In genomic region chr20:17612287-17612974, GRCh38 we compare ENCODE assay signal across 8 cellular contexts. TPM values are rescaled to one million over a fixed set of nuclear protein-coding genes. Genes with fewer than 3 reads are reported as not detected.
A peak's percentile ranks its signal among the peaks of the same experiment; 100 is the strongest.
DNase-seq lines count a peak whose midpoint lies in the region; ATAC-seq and TF ChIP-seq lines count a peak whose summit lies in the region.

No MANE protein-coding gene starts in this region.

- ATAC-seq in left cardiac atrium = peak; percentile 4 to 12
- no peak for ATAC-seq in HG03439 (IDR thresholded peaks at IDR 0.05; ENCODE audit: unreplicated experiment)
- no peak for ATAC-seq in GM18519 (IDR thresholded peaks at IDR 0.05; ENCODE audit: low FRiP score, unreplicated experiment)

- no peak overlapping the region for H2AFZ ChIP-seq in MM.1S (ENCODE audit: low read length)
- H2AFZ ChIP-seq in PC-9 = no peak overlapping the region

- H3K4me3 ChIP-seq in MM.1S (ENCODE audit: low read length) (no peak overlapping the region), PC-9 (no peak overlapping the region)

- no peaks in the 10 kb centered on the region for H3K9me3 ChIP-seq in MM.1S (replicated peaks; ENCODE audit: insufficient read depth, low read length)
- H3K9me3 ChIP-seq in PC-9 (ENCODE audit: insufficient read depth, low read depth) = no peaks in the 10 kb centered on the region

- H3K4me1 ChIP-seq in MM.1S (ENCODE audit: low read length) (peaks cover 18% of the 10 kb centered on the region), PC-9 (replicated peaks; ENCODE audit: insufficient read depth) (no peaks in the 10 kb centered on the region)

- no peak for DNase-seq in MM.1S
- peak; percentile 47 for DNase-seq in activated gamma-delta T cell (lab: John Stamatoyannopoulos, UW)
- peak; percentile 43 for DNase-seq in left cardiac atrium
- peak; percentile 9 for DNase-seq in stimulated activated CD8-positive, alpha-beta memory T cell treated with anti-CD3 and anti-CD28 coated beads, Interleukin-15, amount 100 ng/mL, for 24 hours (ENCODE audit: low read depth)
- no peak for DNase-seq in A172 (ENCODE audit: low spot score)
- DNase-seq in PC-9 = no peak

- H3K27me3 ChIP-seq in MM.1S (replicated peaks; ENCODE audit: insufficient read depth, low read length) = no peaks in the 10 kb centered on the region
- H3K27me3 ChIP-seq in PC-9 (ENCODE audit: insufficient read depth, low read depth) = no peaks in the 10 kb centered on the region

- no TSS peak for BruUV-seq in PC-9 (replicated peaks; lab: Mats Ljungman, UMichigan)

- CTCF ChIA-PET in PC-9 (lab: Charles Lee) = interaction anchor here (0.6 kb wide), 1 partner anchor 365 kb away, joined by 5 read pairs; no protein-coding TSS in a partner anchor

- peaks cover 10% of the 10 kb centered on the region; the same call in 1 of the 2 replicates for H3K79me2 ChIP-seq in MM.1S (ENCODE audit: low read length)
- H3K79me2 ChIP-seq in PC-9 (ENCODE audit: low read depth) = peaks cover 14% of the 10 kb centered on the region

- POLR2A ChIA-PET in PC-9 (lab: Charles Lee; ENCODE audit: unreplicated experiment) = no interaction called here

- TF ChIP-seq CTCF in MM.1S (IDR thresholded peaks at IDR 0.05; ENCODE audit: low read length) (no peak), PC-9 (conservative IDR thresholded peaks at IDR 0.05) (no peak)

- H3K4me2 ChIP-seq in MM.1S (ENCODE audit: low read depth, low read length) = no peak overlapping the region
- H3K4me2 ChIP-seq in PC-9 = no peak overlapping the region

- H4K20me1 ChIP-seq in MM.1S (ENCODE audit: insufficient read depth, low read length) (no peaks in the 10 kb centered on the region; the same call in 1 of the 2 replicates), PC-9 (ENCODE audit: insufficient read depth) (peaks cover 9% of the 10 kb centered on the region)

- H3K27ac ChIP-seq in MM.1S (ENCODE audit: low read length) (peak overlapping the region; percentile 16; the same call in 1 of the 2 replicates), PC-9 (no peak overlapping the region)

- H3K36me3 ChIP-seq in MM.1S (replicated peaks; ENCODE audit: insufficient read depth, low read length) (peaks cover 10% of the 10 kb centered on the region), PC-9 (ENCODE audit: low read depth) (peaks cover 9% of the 10 kb centered on the region; the same call in 1 of the 2 replicates)

- intact Hi-C loops in left cardiac atrium (cut with DNase I) = loop anchor here in 1 of 2 donors (5.0 kb wide), 1 partner anchor 75 kb away; no protein-coding TSS in a partner anchor
- intact Hi-C loops in PC-9 (cut with micrococcal nuclease; ENCODE audit: unreplicated experiment) = no loop called here

- H3F3A ChIP-seq in MM.1S (ENCODE audit: insufficient read depth, low read length) = peaks cover 52% of the 10 kb centered on the region
- peaks cover 20% of the 10 kb centered on the region; the same call in 1 of the 2 replicates for H3F3A ChIP-seq in PC-9 (ENCODE audit: insufficient read depth, low read depth)

- H3K9me2 ChIP-seq in MM.1S (replicated peaks; ENCODE audit: insufficient read depth, low read length) (no peaks in the 10 kb centered on the region), PC-9 (ENCODE audit: insufficient read depth) (no peaks in the 10 kb centered on the region)

- H3K9ac ChIP-seq in MM.1S (ENCODE audit: low read length) = no peak overlapping the region

RNA-seq across cellular contexts. Expression of gene DSTN, which starts 42.6 kb away (rescaled TPM):
- total RNA-seq in left cardiac atrium (100 to 1,000 TPM; 547 to 572 TPM), PC-9 (2021) (296 and 366 TPM in 2 replicates)
- 445 and 560 TPM in 2 replicates for total RNA-seq in A172 (2014; rRNA removed; shearing (Covaris generic))

Comparison
In these comparisons a context has a peak if more than half of its experiments do, and no peak if none do; other contexts are left out.
1. DNase-seq: peak in activated gamma-delta T cell (single experiment), left cardiac atrium (single experiment) and stimulated activated CD8-positive, alpha-beta memory T cell treated with anti-CD3 and anti-CD28 coated beads, Interleukin-15, amount 100 ng/mL, for 24 hours (single experiment); none in MM.1S (single experiment), A172 (single experiment) and PC-9 (0 of 2).
2. ATAC-seq: peak in left cardiac atrium (2 of 2); none in HG03439 (single experiment) and GM18519 (single experiment).